ENCODE assay signal across 1 cellular context in the genomic region with DNA sequence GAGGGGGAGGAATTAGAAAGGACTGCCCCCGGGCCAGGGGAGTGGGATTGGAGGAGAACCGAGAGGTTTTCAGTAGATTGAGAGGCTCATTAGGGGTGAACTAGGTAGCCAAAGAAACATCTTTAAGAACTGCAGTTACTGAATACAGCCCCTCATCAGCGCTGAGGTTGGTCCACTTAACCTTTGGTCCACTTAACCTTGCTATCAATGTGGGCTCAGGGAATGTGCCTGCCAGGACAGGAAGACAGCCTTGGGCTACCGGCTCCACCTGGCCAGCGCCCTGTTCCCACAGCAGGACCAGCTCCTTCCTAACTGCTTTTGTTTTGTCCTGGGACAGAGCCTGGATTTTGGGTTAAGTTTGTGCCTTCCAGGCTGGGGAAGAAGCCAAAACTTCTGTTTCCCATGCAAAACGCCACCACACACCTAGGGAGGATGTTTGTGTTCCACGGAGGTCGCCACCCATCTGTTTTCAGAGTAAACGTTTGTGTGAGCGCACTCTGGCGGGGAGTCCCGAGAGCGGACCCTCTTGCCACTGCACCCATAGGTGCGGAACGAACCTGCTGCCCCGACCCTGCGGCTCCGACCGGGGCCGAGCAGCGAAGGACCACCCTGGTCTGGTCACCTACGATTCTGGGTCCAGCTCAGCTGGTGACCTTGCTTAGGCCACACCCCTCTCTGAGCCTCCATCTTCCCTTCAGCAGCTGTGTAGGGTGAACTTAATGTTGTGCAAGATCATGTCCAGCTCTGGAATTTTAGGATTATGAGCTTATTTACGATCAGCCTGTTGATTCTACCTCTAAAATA.
TF ChIP-seq lines count a peak whose summit lies in the region.

No MANE protein-coding gene starts in this region.

TF ChIP-seq in HepG2, 621 proteins besides CTCF, POLR2A, EP300 and RAD21 (continued from another document and continues in another):
- TF ChIP-seq, protein P1, sequence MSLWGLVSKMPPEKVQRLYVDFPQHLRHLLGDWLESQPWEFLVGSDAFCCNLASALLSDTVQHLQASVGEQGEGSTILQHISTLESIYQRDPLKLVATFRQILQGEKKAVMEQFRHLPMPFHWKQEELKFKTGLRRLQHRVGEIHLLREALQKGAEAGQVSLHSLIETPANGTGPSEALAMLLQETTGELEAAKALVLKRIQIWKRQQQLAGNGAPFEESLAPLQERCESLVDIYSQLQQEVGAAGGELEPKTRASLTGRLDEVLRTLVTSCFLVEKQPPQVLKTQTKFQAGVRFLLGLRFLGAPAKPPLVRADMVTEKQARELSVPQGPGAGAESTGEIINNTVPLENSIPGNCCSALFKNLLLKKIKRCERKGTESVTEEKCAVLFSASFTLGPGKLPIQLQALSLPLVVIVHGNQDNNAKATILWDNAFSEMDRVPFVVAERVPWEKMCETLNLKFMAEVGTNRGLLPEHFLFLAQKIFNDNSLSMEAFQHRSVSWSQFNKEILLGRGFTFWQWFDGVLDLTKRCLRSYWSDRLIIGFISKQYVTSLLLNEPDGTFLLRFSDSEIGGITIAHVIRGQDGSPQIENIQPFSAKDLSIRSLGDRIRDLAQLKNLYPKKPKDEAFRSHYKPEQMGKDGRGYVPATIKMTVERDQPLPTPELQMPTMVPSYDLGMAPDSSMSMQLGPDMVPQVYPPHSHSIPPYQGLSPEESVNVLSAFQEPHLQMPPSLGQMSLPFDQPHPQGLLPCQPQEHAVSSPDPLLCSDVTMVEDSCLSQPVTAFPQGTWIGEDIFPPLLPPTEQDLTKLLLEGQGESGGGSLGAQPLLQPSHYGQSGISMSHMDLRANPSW (CRISPR knock-in tag; IDR thresholded peaks at IDR 0.05; ENCODE audit: borderline replicate concordance): no peak
- 0 out of 2 replicates have a peak, but pooled peaks have one; percentile 70 for TF ChIP-seq ZNF337 (CRISPR knock-in tag; IDR thresholded peaks at IDR 0.05; ENCODE audit: borderline replicate concordance, low read depth)
- no peak for TF ChIP-seq ZNF883 (CRISPR knock-in tag; IDR thresholded peaks at IDR 0.05; ENCODE audit: not compliant biosample characterization)
- TF ChIP-seq ZSCAN22 (CRISPR knock-in tag; IDR thresholded peaks at IDR 0.05): no peak
- peak; percentile 45; the same call in 1 of the 2 replicates for TF ChIP-seq BORCS8-MEF2B (CRISPR knock-in tag; IDR thresholded peaks at IDR 0.05)
- TF ChIP-seq KMT2A (CRISPR knock-in tag; IDR thresholded peaks at IDR 0.05): peak; percentile 54; the same call in 1 of the 2 replicates
- TF ChIP-seq FOXC1 (CRISPR knock-in tag; IDR thresholded peaks at IDR 0.05; ENCODE audit: borderline replicate concordance): no peak
- no peak for TF ChIP-seq ZNF3 (CRISPR knock-in tag; IDR thresholded peaks at IDR 0.05)
- TF ChIP-seq HOXA3 (CRISPR knock-in tag; IDR thresholded peaks at IDR 0.05): peak; percentile 94
- TF ChIP-seq ETV5 (CRISPR knock-in tag; IDR thresholded peaks at IDR 0.05; ENCODE audit: borderline replicate concordance): peak; percentile 12; the same call in 1 of the 2 replicates
- TF ChIP-seq, protein P2, sequence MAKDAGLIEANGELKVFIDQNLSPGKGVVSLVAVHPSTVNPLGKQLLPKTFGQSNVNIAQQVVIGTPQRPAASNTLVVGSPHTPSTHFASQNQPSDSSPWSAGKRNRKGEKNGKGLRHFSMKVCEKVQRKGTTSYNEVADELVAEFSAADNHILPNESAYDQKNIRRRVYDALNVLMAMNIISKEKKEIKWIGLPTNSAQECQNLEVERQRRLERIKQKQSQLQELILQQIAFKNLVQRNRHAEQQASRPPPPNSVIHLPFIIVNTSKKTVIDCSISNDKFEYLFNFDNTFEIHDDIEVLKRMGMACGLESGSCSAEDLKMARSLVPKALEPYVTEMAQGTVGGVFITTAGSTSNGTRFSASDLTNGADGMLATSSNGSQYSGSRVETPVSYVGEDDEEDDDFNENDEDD (CRISPR knock-in tag; IDR thresholded peaks at IDR 0.05; ENCODE audit: borderline replicate concordance): peak; percentile 16; the same call in 1 of the 2 replicates
- TF ChIP-seq ZNF619 (CRISPR knock-in tag; IDR thresholded peaks at IDR 0.05): peak; percentile 70; the same call in 1 of the 2 replicates
- TF ChIP-seq KLF6 (CRISPR knock-in tag; IDR thresholded peaks at IDR 0.05): 0 out of 2 replicates have a peak, but pooled peaks have one; percentile 21
- TF ChIP-seq, protein P3, sequence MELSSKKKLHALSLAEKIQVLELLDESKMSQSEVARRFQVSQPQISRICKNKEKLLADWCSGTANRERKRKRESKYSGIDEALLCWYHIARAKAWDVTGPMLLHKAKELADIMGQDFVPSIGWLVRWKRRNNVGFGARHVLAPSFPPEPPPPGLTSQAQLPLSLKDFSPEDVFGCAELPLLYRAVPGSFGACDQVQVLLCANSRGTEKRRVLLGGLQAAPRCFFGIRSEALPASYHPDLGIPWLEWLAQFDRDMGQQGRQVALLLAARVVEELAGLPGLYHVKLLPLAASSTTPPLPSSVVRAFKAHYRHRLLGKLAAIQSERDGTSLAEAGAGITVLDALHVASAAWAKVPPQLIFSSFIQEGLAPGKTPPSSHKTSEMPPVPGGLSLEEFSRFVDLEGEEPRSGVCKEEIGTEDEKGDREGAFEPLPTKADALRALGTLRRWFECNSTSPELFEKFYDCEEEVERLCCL (CRISPR knock-in tag; IDR thresholded peaks at IDR 0.05; ENCODE audit: borderline replicate concordance): no peak
- TF ChIP-seq NKX3-1 (CRISPR knock-in tag; IDR thresholded peaks at IDR 0.05): no peak
- TF ChIP-seq ZNF570 (CRISPR knock-in tag; IDR thresholded peaks at IDR 0.05; ENCODE audit: borderline replicate concordance): no peak
- no peak for TF ChIP-seq ZKSCAN5 (CRISPR knock-in tag; IDR thresholded peaks at IDR 0.05)
- TF ChIP-seq, protein P4, sequence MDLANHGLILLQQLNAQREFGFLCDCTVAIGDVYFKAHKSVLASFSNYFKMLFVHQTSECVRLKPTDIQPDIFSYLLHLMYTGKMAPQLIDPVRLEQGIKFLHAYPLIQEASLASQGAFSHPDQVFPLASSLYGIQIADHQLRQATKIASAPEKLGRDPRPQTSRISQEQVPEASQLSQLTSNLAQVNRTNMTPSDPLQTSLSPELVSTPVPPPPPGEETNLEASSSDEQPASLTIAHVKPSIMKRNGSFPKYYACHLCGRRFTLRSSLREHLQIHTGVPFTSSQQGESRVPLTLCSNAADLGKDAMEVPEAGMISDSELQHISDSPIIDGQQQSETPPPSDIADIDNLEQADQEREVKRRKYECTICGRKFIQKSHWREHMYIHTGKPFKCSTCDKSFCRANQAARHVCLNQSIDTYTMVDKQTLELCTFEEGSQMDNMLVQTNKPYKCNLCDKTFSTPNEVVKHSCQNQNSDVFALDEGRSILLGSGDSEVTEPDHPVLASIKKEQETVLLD (CRISPR knock-in tag; IDR thresholded peaks at IDR 0.05; ENCODE audit: low read depth): no peak
- no peak for TF ChIP-seq SNAI1 (CRISPR knock-in tag; IDR thresholded peaks at IDR 0.05; ENCODE audit: borderline replicate concordance)
- peak; percentile 57; the same call in 1 of the 2 replicates for TF ChIP-seq ZMYM3 (CRISPR knock-in tag; IDR thresholded peaks at IDR 0.05)
- peak; percentile 47; the same call in 1 of the 2 replicates for TF ChIP-seq ZNF317 (CRISPR knock-in tag; IDR thresholded peaks at IDR 0.05)
- TF ChIP-seq FOXA3 (CRISPR knock-in tag; IDR thresholded peaks at IDR 0.05): peak; percentile 51
- TF ChIP-seq NR2F6 (IDR thresholded peaks at IDR 0.05): peak; percentile 24; the same call in 1 of the 2 replicates
- 0 out of 2 replicates have a peak, but pooled peaks have one; percentile 36 for TF ChIP-seq NR2F6 (CRISPR knock-in tag; IDR thresholded peaks at IDR 0.05)
- no peak; the same call in 1 of the 2 replicates for TF ChIP-seq ARNT2 (CRISPR knock-in tag; IDR thresholded peaks at IDR 0.05; ENCODE audit: low read depth)
- no peak for TF ChIP-seq MAFF (IDR thresholded peaks at IDR 0.05; ENCODE audit: low read depth, low read length)
- TF ChIP-seq KLF16 (CRISPR knock-in tag; IDR thresholded peaks at IDR 0.05): peak in 1 of 2 experiments; percentile 63; a peak in 1 of 4 replicates
- no peak for TF ChIP-seq ONECUT2 (CRISPR knock-in tag; IDR thresholded peaks at IDR 0.05)
- peak; percentile 39 for TF ChIP-seq RBM22 (optimal IDR thresholded peaks at IDR 0.05; ENCODE audit: low read length)
- peak; percentile 53; the same call in 1 of the 2 replicates for TF ChIP-seq ZNF331 (CRISPR knock-in tag; IDR thresholded peaks at IDR 0.05)
- TF ChIP-seq, protein P5, sequence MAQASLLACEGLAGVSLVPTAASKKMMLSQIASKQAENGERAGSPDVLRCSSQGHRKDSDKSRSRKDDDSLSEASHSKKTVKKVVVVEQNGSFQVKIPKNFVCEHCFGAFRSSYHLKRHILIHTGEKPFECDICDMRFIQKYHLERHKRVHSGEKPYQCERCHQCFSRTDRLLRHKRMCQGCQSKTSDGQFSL (CRISPR knock-in tag; IDR thresholded peaks at IDR 0.05): 0 out of 2 replicates have a peak, but pooled peaks have one; percentile 48
- TF ChIP-seq ZSCAN25 (CRISPR knock-in tag; IDR thresholded peaks at IDR 0.05): 0 out of 2 replicates have a peak, but pooled peaks have one; percentile 48
- TF ChIP-seq ZBTB21 (CRISPR knock-in tag; IDR thresholded peaks at IDR 0.05): no peak
- TF ChIP-seq, protein P6, sequence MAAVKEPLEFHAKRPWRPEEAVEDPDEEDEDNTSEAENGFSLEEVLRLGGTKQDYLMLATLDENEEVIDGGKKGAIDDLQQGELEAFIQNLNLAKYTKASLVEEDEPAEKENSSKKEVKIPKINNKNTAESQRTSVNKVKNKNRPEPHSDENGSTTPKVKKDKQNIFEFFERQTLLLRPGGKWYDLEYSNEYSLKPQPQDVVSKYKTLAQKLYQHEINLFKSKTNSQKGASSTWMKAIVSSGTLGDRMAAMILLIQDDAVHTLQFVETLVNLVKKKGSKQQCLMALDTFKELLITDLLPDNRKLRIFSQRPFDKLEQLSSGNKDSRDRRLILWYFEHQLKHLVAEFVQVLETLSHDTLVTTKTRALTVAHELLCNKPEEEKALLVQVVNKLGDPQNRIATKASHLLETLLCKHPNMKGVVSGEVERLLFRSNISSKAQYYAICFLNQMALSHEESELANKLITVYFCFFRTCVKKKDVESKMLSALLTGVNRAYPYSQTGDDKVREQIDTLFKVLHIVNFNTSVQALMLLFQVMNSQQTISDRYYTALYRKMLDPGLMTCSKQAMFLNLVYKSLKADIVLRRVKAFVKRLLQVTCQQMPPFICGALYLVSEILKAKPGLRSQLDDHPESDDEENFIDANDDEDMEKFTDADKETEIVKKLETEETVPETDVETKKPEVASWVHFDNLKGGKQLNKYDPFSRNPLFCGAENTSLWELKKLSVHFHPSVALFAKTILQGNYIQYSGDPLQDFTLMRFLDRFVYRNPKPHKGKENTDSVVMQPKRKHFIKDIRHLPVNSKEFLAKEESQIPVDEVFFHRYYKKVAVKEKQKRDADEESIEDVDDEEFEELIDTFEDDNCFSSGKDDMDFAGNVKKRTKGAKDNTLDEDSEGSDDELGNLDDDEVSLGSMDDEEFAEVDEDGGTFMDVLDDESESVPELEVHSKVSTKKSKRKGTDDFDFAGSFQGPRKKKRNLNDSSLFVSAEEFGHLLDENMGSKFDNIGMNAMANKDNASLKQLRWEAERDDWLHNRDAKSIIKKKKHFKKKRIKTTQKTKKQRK (IDR thresholded peaks at IDR 0.05; ENCODE audit: low read length): no peak
- TF ChIP-seq, protein P7, sequence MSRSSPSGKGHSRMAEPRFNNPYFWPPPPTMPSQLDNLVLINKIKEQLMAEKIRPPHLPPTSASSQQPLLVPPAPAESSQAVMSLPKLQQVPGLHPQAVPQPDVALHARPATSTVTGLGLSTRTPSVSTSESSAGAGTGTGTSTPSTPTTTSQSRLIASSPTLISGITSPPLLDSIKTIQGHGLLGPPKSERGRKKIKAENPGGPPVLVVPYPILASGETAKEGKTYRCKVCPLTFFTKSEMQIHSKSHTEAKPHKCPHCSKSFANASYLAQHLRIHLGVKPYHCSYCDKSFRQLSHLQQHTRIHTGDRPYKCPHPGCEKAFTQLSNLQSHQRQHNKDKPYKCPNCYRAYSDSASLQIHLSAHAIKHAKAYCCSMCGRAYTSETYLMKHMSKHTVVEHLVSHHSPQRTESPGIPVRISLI (CRISPR knock-in tag; IDR thresholded peaks at IDR 0.05; ENCODE audit: borderline replicate concordance): no peak; the same call in 1 of the 2 replicates
- TF ChIP-seq, protein P8, sequence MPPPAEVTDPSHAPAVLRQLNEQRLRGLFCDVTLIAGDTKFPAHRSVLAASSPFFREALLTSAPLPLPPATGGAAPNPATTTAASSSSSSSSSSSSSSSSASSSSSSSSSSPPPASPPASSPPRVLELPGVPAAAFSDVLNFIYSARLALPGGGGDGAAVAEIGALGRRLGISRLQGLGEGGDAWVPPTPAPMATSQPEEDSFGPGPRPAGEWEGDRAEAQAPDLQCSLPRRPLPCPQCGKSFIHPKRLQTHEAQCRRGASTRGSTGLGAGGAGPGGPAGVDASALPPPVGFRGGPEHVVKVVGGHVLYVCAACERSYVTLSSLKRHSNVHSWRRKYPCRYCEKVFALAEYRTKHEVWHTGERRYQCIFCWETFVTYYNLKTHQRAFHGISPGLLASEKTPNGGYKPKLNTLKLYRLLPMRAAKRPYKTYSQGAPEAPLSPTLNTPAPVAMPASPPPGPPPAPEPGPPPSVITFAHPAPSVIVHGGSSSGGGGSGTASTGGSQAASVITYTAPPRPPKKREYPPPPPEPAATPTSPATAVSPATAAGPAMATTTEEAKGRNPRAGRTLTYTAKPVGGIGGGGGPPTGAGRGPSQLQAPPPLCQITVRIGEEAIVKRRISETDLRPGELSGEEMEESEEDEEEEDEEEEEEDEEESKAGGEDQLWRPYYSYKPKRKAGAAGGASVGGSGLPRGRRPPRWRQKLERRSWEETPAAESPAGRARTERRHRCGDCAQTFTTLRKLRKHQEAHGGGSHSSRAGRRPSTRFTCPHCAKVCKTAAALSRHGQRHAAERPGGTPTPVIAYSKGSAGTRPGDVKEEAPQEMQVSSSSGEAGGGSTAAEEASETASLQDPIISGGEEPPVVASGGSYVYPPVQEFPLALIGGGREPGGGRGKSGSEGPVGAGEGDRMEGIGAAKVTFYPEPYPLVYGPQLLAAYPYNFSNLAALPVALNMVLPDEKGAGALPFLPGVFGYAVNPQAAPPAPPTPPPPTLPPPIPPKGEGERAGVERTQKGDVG (CRISPR knock-in tag; IDR thresholded peaks at IDR 0.05; ENCODE audit: borderline replicate concordance): 0 out of 2 replicates have a peak, but pooled peaks have one; percentile 56
- TF ChIP-seq, protein P9, sequence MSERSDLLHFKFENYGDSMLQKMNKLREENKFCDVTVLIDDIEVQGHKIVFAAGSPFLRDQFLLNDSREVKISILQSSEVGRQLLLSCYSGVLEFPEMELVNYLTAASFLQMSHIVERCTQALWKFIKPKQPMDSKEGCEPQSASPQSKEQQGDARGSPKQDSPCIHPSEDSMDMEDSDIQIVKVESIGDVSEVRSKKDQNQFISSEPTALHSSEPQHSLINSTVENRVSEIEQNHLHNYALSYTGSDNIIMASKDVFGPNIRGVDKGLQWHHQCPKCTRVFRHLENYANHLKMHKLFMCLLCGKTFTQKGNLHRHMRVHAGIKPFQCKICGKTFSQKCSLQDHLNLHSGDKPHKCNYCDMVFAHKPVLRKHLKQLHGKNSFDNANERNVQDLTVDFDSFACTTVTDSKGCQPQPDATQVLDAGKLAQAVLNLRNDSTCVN (CRISPR knock-in tag; IDR thresholded peaks at IDR 0.05; ENCODE audit: borderline replicate concordance): 0 out of 2 replicates have a peak, but pooled peaks have one; percentile 49
- no peak for TF ChIP-seq FLYWCH1 (CRISPR knock-in tag; IDR thresholded peaks at IDR 0.05)
- TF ChIP-seq ZFP41 (CRISPR knock-in tag; IDR thresholded peaks at IDR 0.05; ENCODE audit: borderline replicate concordance): no peak
